8 cellular contexts compared by ENCODE assay signal in the genomic region with DNA sequence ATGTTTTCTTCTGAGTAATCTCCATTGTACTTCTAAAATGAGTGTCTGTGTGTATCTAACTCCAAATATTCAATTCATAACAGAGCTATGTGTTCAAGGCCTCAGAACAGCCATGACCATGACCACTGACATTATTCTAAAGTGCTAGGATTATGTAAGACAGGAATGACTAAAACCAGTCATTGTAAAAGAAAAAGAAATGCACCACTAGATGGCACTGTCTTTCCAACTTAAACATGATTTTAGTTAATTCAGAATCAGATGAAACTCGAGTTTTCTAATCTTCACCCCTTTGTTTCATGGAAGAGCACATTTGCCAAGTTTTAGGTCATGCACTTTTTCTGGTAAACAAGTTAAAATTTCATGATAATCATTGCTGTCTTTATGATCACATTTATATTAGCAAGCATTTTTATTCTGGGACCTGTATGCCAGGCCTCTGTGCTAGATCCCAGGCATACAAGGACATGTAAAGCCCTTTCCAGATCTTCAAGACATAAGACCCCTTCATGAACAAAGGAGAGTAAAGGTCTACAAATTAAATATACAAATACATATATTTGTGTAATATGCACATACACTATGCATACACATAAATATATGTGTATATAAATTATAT. TPM values are rescaled to one million over a fixed set of nuclear protein-coding genes. Genes with fewer than 3 reads are reported as not detected.
DNase-seq lines count a peak whose midpoint lies in the region; ATAC-seq and TF ChIP-seq lines count a peak whose summit lies in the region.

No MANE protein-coding gene starts in this region.

- ATAC-seq in GM18519 (IDR thresholded peaks at IDR 0.05; ENCODE audit: low FRiP score, unreplicated experiment) (peak; percentile 72), T-cell (replicated peaks in 1 of 4) (peak; percentile 52 to 66 (median 58))

- POLR2A ChIA-PET in T-cell (lab: Charles Lee) = interaction anchor here in 1 of 2 donors (0.7 kb wide), 1 partner anchor 424 kb away, joined by 8 read pairs; no protein-coding TSS in a partner anchor

- H3K4me1 Mint-ChIP-seq in CD14-positive monocyte (no peaks in the 10 kb centered on the region), T-cell (peaks cover 2 to 6% (median 4%) of the 10 kb centered on the region in 3 donors), osteocyte (ENCODE audit: unreplicated experiment) (peaks cover 2% of the 10 kb centered on the region)

- H3K4me3 Mint-ChIP-seq in CD14-positive monocyte (no peak overlapping the region), T-cell (no peak overlapping the region), osteocyte (ENCODE audit: unreplicated experiment) (no peak overlapping the region)

- intact Hi-C loops in CD14-positive monocyte (cut with micrococcal nuclease) = loop anchor here (2.0 kb wide), 1 partner anchor 413 kb away; no protein-coding TSS in a partner anchor
- intact Hi-C loops in lower leg skin (cut with DNase I; ENCODE audit: low total_unique reads) = loop anchor here (5.0 kb wide), 1 partner anchor 404 kb away; no protein-coding TSS in a partner anchor

- peaks cover 0 to 3% (median 0%) of the 10 kb centered on the region in 3 donors for H3K27me3 Mint-ChIP-seq in CD14-positive monocyte (ENCODE audit: low read depth in 3 of 3)
- no peaks in the 10 kb centered on the region for H3K27me3 Mint-ChIP-seq in T-cell
- H3K27me3 Mint-ChIP-seq in osteocyte (ENCODE audit: unreplicated experiment) = no peaks in the 10 kb centered on the region

- no peak for DNase-seq in CD14-positive monocyte (ENCODE audit: low spot score)
- DNase-seq in LoVo (ENCODE audit: low spot score) = peak; percentile 76
- DNase-seq in T-cell = peak in 1 of 34 experiments; percentile 16
- peak; percentile 68 for DNase-seq in fibroblast of the conjunctiva (ENCODE audit: low read depth)
- DNase-seq in osteocyte (ENCODE audit: extremely low spot score, unreplicated experiment) = no peak
- no peak for DNase-seq in lower leg skin (ENCODE audit: low spot score in 2 of 2)
- no peak for DNase-seq in effector CD8-positive, alpha-beta T cell (lab: John Stamatoyannopoulos, UW)

- H3K27ac Mint-ChIP-seq in CD14-positive monocyte (peak overlapping the region in 1 of 7 donors; percentile 2), T-cell (no peak overlapping the region), osteocyte (ENCODE audit: unreplicated experiment) (no peak overlapping the region)

- 0% methylated on average over 1 of the region's 1 CpG for WGBS in lower leg skin, 2 donors

- TF ChIP-seq CTCF in CD14-positive monocyte (IDR thresholded peaks at IDR 0.05) (peak; percentile 77), osteocyte (IDR thresholded peaks at IDR 0.05) (peak; percentile 66), lower leg skin (IDR thresholded peaks at IDR 0.05) (no peak)

- H3K9me3 Mint-ChIP-seq in CD14-positive monocyte = no peaks in the 10 kb centered on the region
- no peaks in the 10 kb centered on the region for H3K9me3 Mint-ChIP-seq in T-cell
- H3K9me3 Mint-ChIP-seq in osteocyte (ENCODE audit: unreplicated experiment) = no peaks in the 10 kb centered on the region

- no peaks in the 10 kb centered on the region for H3K36me3 Mint-ChIP-seq in CD14-positive monocyte
- peaks cover 7% of the 10 kb centered on the region for H3K36me3 Mint-ChIP-seq in T-cell
- peaks cover 2% of the 10 kb centered on the region for H3K36me3 Mint-ChIP-seq in osteocyte (ENCODE audit: unreplicated experiment)

- CTCF ChIA-PET in T-cell (lab: Charles Lee) = interaction anchor here (0.5 to 2.2 kb wide), 15 partner anchors 9 to 581 kb away, joined by 3 to 9 read pairs (median 3); a partner anchor contains a TSS

- TF ChIP-seq POLR2A in lower leg skin (IDR thresholded peaks at IDR 0.05) = no peak

- H3K4me3 ChIP-seq in lower leg skin (ENCODE audit: low read depth, poor library complexity, severe bottlenecking) = no peak overlapping the region

RNA-seq across cellular contexts. Expression of a gene that starts 26.1 kb away (rescaled TPM):
- polyA plus RNA-seq in CD14-positive monocyte = 100 to 1,000 TPM; 100 to 111 TPM
- total RNA-seq in T-cell (10 to 100 TPM; 49.5 to 60.4 (median 58.1) TPM), osteocyte (92.0 and 99.0 TPM in 2 replicates), lower leg skin (10 to 100 TPM; 28.7 to 50.9 (median 43.0) TPM)

Comparison
In these comparisons a context has a peak if more than half of its experiments do, and no peak if none do; other contexts are left out.
1. DNase-seq: peak in LoVo (single experiment) and fibroblast of the conjunctiva (single experiment); none in CD14-positive monocyte (single experiment), osteocyte (single experiment), lower leg skin (0 of 2) and effector CD8-positive, alpha-beta T cell (single experiment).
2. CTCF ChIP-seq: peak in CD14-positive monocyte (single experiment) and osteocyte (single experiment); none in lower leg skin (0 of 3).